ENCODE assay signal across 8 cellular contexts in genomic region chr20:10673831-10674683, GRCh38. TPM values are rescaled to one million over a fixed set of nuclear protein-coding genes. Genes with fewer than 3 reads are reported as not detected.
DNase-seq lines count a peak whose midpoint lies in the region; ATAC-seq, FAIRE-seq and TF ChIP-seq lines count a peak whose summit lies in the region.

TSS of gene JAG1 (minus strand) at chr20:10673999. CDS start at chr20:10673530, 469 bp downstream.

- H3K27ac ChIP-seq in GM12878 (ENCODE audit: control insufficient read depth, insufficient read depth) = peak within 1 kb of the TSS; percentile 66

- peak; percentile 72 for TF ChIP-seq POLR2A in GM12878 (IDR thresholded peaks at IDR 0.05; ENCODE audit: low read depth, low read length)

- intact Hi-C loops in GM12878 (cut with micrococcal nuclease; ENCODE audit: unreplicated experiment) = loop anchor here (1.0 to 10.0 kb wide), 8 partner anchors 199 to 870 kb away; no protein-coding TSS in a partner anchor

- no peak for TF ChIP-seq EP300 in GM12878 (IDR thresholded peaks at IDR 0.05; ENCODE audit: borderline replicate concordance in 1 of 2, control insufficient read depth in 1 of 2, low read depth in 2 of 2, low read length in 2 of 2)

- peak; percentile 36 for DNase-seq in stimulated activated naive CD4-positive, alpha-beta T cell treated with Interleukin-2 at 50 U/mL for 16 hours (lab: John Stamatoyannopoulos, UW)
- no peak for DNase-seq in stimulated activated naive CD4-positive, alpha-beta T cell (lab: John Stamatoyannopoulos, UW)
- DNase-seq in NCI-H1105 treated with DMSO at 0.1 percent for 48 hours (lab: John Stamatoyannopoulos, UW) = peak; percentile 93
- peak; percentile 42 for DNase-seq in SKM-1 (lab: John Stamatoyannopoulos, UW; ENCODE audit: unreplicated experiment)
- DNase-seq in GM12878 (ENCODE audit: low read depth, low spot score) = peak; percentile 60
- peak; percentile 97 for DNase-seq in hepatic stellate cell (ENCODE audit: low spot score)
- peak; percentile 85 for DNase-seq in pulmonary artery endothelial cell (ENCODE audit: low read depth, low spot score)

- H3K9me3 ChIP-seq in GM12878 (replicated peaks; ENCODE audit: control insufficient read depth, insufficient read depth, low read length) = no peaks in the 10 kb centered on the region

- H3K9ac ChIP-seq in GM12878 (ENCODE audit: control insufficient read depth, insufficient read depth, low read length) = peak within 1 kb of the TSS; percentile 62

- no peaks in the 10 kb centered on the region; a peak in 1 of 4 replicates for H3K36me3 ChIP-seq in GM12878 (ENCODE audit: control insufficient read depth in 2 of 2, insufficient read depth in 2 of 2, low read length in 1 of 2)

- ATAC-seq in HG02763 (IDR thresholded peaks at IDR 0.05; ENCODE audit: unreplicated experiment) (peak; percentile 55), GM12878 (peak; percentile 64)

- no TSS peak for BruUV-seq in GM12878 (replicated peaks; lab: Mats Ljungman, UMichigan)

- H2AFZ ChIP-seq in GM12878 (ENCODE audit: control insufficient read depth, low read depth, low read length) = peak within 1 kb of the TSS; percentile 81

- H3K79me2 ChIP-seq in GM12878 (ENCODE audit: control insufficient read depth, insufficient read depth, low read length) = peaks cover 10% of the 10 kb centered on the region

- no peak for TF ChIP-seq CTCF in GM12878 (IDR thresholded peaks at IDR 0.05 in 2 of 3, conservative IDR thresholded peaks at IDR 0.05 in 1 of 3; ENCODE audit: control insufficient read depth in 2 of 3, extremely low read depth in 1 of 3, insufficient read depth in 1 of 3, low read depth in 3 of 3, low read length in 3 of 3)

- peak within 1 kb of the TSS; percentile 81 for H3K4me3 ChIP-seq in GM12878

- FAIRE-seq in GM12878 (lab: Jason Lieb, UNC) = no peak

- peak within 1 kb of the TSS; percentile 32 for H3K4me2 ChIP-seq in GM12878 (ENCODE audit: control insufficient read depth, insufficient read depth)

- POLR2A ChIA-PET in GM12878 (lab: Charles Lee) = interaction anchor here (1.5 to 2.1 kb wide), 2 partner anchors 122 to 593 kb away, joined by 4 to 6 read pairs; no protein-coding TSS in a partner anchor

- 1% methylated on average over 75 of the region's 84 CpGs for WGBS in GM12878 (ENCODE audit: insufficient coverage, insufficient replicate concordance, low lambda C conversion rate, missing lambda C conversion rate)

- no peaks in the 10 kb centered on the region for H4K20me1 ChIP-seq in GM12878 (ENCODE audit: control insufficient read depth, insufficient read depth)

- SMC1A ChIA-PET in GM12878 (lab: Charles Lee; ENCODE audit: uncharacterized antibody, unreplicated experiment) = interaction anchor here (1.0 to 2.1 kb wide), 6 partner anchors 18 to 872 kb away, joined by 3 to 5 read pairs (median 4); partner anchors contain the start of gene SLX4IP

- peaks cover 0 to 5% of the 10 kb centered on the region in 2 experiments; a peak in 2 of 4 replicates for H3K27me3 ChIP-seq in GM12878 (replicated peaks in 1 of 2; ENCODE audit: control insufficient read depth in 2 of 2, insufficient read depth in 2 of 2, low read length in 1 of 2)

- RAD21 ChIA-PET in GM12878 (lab: Charles Lee; ENCODE audit: unreplicated experiment) = interaction anchor here (0.6 to 3.9 kb wide), 9 partner anchors 85 to 593 kb away, joined by 3 to 30 read pairs (median 3); no protein-coding TSS in a partner anchor

- TF ChIP-seq RAD21 in GM12878 (IDR thresholded peaks at IDR 0.05; ENCODE audit: insufficient read depth, low read depth, low read length) = no peak

- in situ Hi-C loops in GM12878 (cut with MboI) = loop anchor here (5.0 to 10.0 kb wide), 2 partner anchors 598 to 871 kb away; no protein-coding TSS in a partner anchor

- H3K4me1 ChIP-seq in GM12878 (ENCODE audit: control insufficient read depth, insufficient read depth, low read length) = peaks cover 27% of the 10 kb centered on the region

- CTCF ChIA-PET in GM12878 (lab: Yijun Ruan, JAX) = interaction anchor here (0.6 to 2.6 kb wide), 11 partner anchors 9 to 601 kb away, joined by 3 to 8 read pairs (median 4); no protein-coding TSS in a partner anchor

TF ChIP-seq in GM12878, 131 proteins besides CTCF, POLR2A, EP300 and RAD21 (continues in another document):
- TF ChIP-seq TAF1 (IDR thresholded peaks at IDR 0.05; ENCODE audit: borderline replicate concordance, low read depth, low read length) (peak; percentile 29; the same call in 1 of the 2 replicates), RUNX3 (IDR thresholded peaks at IDR 0.05; ENCODE audit: low read length) (peak; percentile 27; the same call in 1 of the 2 replicates), ZZZ3 (IDR thresholded peaks at IDR 0.05; ENCODE audit: control insufficient read depth, insufficient read length, low read depth) (no peak), ZNF207 (IDR thresholded peaks at IDR 0.05; ENCODE audit: borderline replicate concordance) (0 out of 2 replicates have a peak, but pooled peaks have one; percentile 43), NR2F1 (conservative IDR thresholded peaks at IDR 0.05) (peak; percentile 55; the same call in 1 of the 2 replicates), CEBPZ (IDR thresholded peaks at IDR 0.05; ENCODE audit: low read depth, low read length) (no peak), TCF3 (IDR thresholded peaks at IDR 0.05; ENCODE audit: borderline replicate concordance, insufficient read depth, low read depth, low read length) (peak; percentile 64; the same call in 1 of the 2 replicates), ZNF274 (IDR thresholded peaks at IDR 0.05; ENCODE audit: insufficient read depth, insufficient read length) (no peak), SMARCA5 (IDR thresholded peaks at IDR 0.05) (peak; percentile 41; the same call in 1 of the 2 replicates), RAD51 (IDR thresholded peaks at IDR 0.05) (no peak)

RNA-seq across cellular contexts. Expression of gene JAG1, which starts in this region (rescaled TPM):
- total RNA-seq in GM12878 (2013; cell fraction: nucleolus; rRNA removed) = 19.2 and 20.7 TPM in 2 replicates
- 2.1 and 2.5 TPM in 2 replicates for total RNA-seq in GM12878 (2014; rRNA removed)
- 1.3 TPM in 2 replicates for total RNA-seq in GM12878 (2014; rRNA removed; fragmentation: Illumina TruSeq; extraction: Trizol)
- 3.1 and 3.2 TPM in 2 replicates for total RNA-seq in GM12878 (2021)
- 0.98 TPM for polyA plus RNA-seq in GM12878 (2011; ENCODE audit: low read depth)
- polyA plus RNA-seq in GM12878 (2011; rRNA removed) = 5.0 and 6.9 TPM in 2 replicates
- 6.0 and 8.3 TPM in 2 replicates for polyA plus RNA-seq in GM12878 (2011; cell fraction: cytosol; rRNA removed)
- 25.9 and 26.5 TPM in 2 replicates for polyA plus RNA-seq in GM12878 (2011; cell fraction: nucleus; rRNA removed)
- 2.4 and 5.1 TPM in 2 replicates for polyA plus RNA-seq in GM12878 (2012)
- 1.4 and 2.2 TPM in 2 replicates for polyA plus RNA-seq in GM12878 (2014; fragmentation: Illumina TruSeq; extraction: Trizol)
- 1 to 10 TPM in 1 of 2 experiments, under 1 TPM in 1; 0.66 to 1.0 TPM for polyA plus RNA-seq in GM12878 (2014; fragmentation: Nextera tagmentation; extraction: Ambion mirVana)
- polyA plus RNA-seq in GM12878 (2014; rRNA removed) = 2.0 and 2.2 TPM in 2 replicates
- polyA plus RNA-seq in GM12878 (2016; fragmentation: Nextera tagmentation; extraction: Ambion mirVana) = 1 to 10 TPM; 1.1 to 1.6 TPM
- polyA minus RNA-seq in GM12878 (2011; rRNA and poly(A)+ RNA removed) = 23.6 and 27.0 TPM in 2 replicates
- polyA minus RNA-seq in GM12878 (2011; cell fraction: cytosol; rRNA and poly(A)+ RNA removed) = 7.1 and 8.8 TPM in 2 replicates
- 21.8 and 23.7 TPM in 2 replicates for polyA minus RNA-seq in GM12878 (2011; cell fraction: nucleus; rRNA and poly(A)+ RNA removed)
- 81.8 and 93.1 TPM in 2 replicates for total RNA-seq in pulmonary artery endothelial cell

Comparison
In these comparisons a context has a peak if more than half of its experiments do, and no peak if none do; other contexts are left out.
1. DNase-seq: peak in stimulated activated naive CD4-positive, alpha-beta T cell treated with Interleukin-2 at 50 U/mL for 16 hours (single experiment), NCI-H1105 treated with DMSO at 0.1 percent for 48 hours (single experiment), SKM-1 (single experiment), GM12878 (single experiment), hepatic stellate cell (single experiment) and pulmonary artery endothelial cell (single experiment); none in stimulated activated naive CD4-positive, alpha-beta T cell (0 of 6).